ENCODE assay signal across 1 cellular context in the genomic region with DNA sequence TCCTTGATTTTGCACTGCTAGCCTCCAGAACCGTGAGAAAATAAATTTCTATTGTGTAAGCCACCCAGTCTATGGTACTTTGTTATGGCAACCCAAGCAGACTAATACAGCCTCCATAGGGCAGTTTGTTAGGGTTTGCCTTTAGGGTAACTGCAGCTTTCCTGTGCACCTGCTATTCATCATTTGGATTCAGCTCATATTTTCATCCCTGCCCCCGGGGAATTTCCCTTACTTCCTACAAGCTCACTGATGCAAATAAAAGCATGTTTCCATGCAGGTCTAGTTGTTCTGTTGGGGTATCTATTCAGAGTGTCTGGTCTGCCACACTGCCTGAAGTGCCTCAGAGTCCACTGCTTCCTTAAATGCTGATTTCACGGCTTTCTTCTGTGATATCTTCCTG.
TF ChIP-seq lines count a peak whose summit lies in the region.

No MANE protein-coding gene starts in this region.

TF ChIP-seq in HepG2, 621 proteins besides CTCF, POLR2A, EP300 and RAD21:
- TF ChIP-seq, protein P1, sequence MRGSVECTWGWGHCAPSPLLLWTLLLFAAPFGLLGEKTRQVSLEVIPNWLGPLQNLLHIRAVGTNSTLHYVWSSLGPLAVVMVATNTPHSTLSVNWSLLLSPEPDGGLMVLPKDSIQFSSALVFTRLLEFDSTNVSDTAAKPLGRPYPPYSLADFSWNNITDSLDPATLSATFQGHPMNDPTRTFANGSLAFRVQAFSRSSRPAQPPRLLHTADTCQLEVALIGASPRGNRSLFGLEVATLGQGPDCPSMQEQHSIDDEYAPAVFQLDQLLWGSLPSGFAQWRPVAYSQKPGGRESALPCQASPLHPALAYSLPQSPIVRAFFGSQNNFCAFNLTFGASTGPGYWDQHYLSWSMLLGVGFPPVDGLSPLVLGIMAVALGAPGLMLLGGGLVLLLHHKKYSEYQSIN (CRISPR knock-in tag; IDR thresholded peaks at IDR 0.05; ENCODE audit: borderline replicate concordance) = no peak
- TF ChIP-seq ZNF138 (CRISPR knock-in tag; IDR thresholded peaks at IDR 0.05; ENCODE audit: low read depth) = no peak
- no peak for TF ChIP-seq ZNF558 (CRISPR knock-in tag; IDR thresholded peaks at IDR 0.05; ENCODE audit: borderline replicate concordance)
- no peak for TF ChIP-seq TIGD3 (CRISPR knock-in tag; IDR thresholded peaks at IDR 0.05; ENCODE audit: borderline replicate concordance)
